25 cellular contexts compared by ENCODE assay signal in genomic region chr2:47236503-47237215, GRCh38.
A peak's percentile ranks its signal among the peaks of the same experiment; 100 is the strongest.
DNase-seq lines count a peak whose midpoint lies in the region; ATAC-seq and TF ChIP-seq lines count a peak whose summit lies in the region.
"Had no signal": no experiment of that assay in that cellular context is flagged by ENCODE, and none has a peak within 500 bp of the region (broad histone marks: within the 10 kb centered on the region; RNA-seq: fewer than 3 reads in every experiment).

No MANE protein-coding gene starts in this region.

- TF ChIP-seq CTCF in chondrocyte (IDR thresholded peaks at IDR 0.05) = no peak
- TF ChIP-seq CTCF in PC-9 (conservative IDR thresholded peaks at IDR 0.05) = no peak

- POLR2A ChIA-PET in PC-9 (lab: Charles Lee; ENCODE audit: unreplicated experiment) = no interaction called here

- H3K27ac ChIP-seq in mesenchymal stem cell (ENCODE audit: low read length, poor library complexity, severe bottlenecking) = no peak overlapping the region
- peak overlapping the region; percentile 63 for H3K27ac ChIP-seq in temporal lobe (ENCODE audit: low read depth, low read length)
- no peak overlapping the region for H3K27ac ChIP-seq in PC-9
- H3K27ac ChIP-seq: 22Rv1, parathyroid adenoma, right atrium auricular region, RWPE1, upper lobe of right lung had no signal

- H3K14ac ChIP-seq in mesenchymal stem cell (ENCODE audit: low read length in 2 of 2) = no peak overlapping the region

- H3K4me1 Mint-ChIP-seq in chondrocyte (ENCODE audit: low read depth) = peaks cover 48% of the 10 kb centered on the region
- H3K4me1 Mint-ChIP-seq: activated naive CD4-positive, alpha-beta T cell treated with anti-CD3 and anti-CD28 coated beads, Interleukin-2, amount 50 U/mL, for 24 hours; IgD-negative memory B cell had no signal

- H2BK12ac ChIP-seq in mesenchymal stem cell (ENCODE audit: low read length in 2 of 2) = peak overlapping the region in 1 of 2 experiments; percentile 55

- H3K4me1 ChIP-seq in mesenchymal stem cell (ENCODE audit: control insufficient read depth, insufficient read depth, low read depth, low read length) (peaks cover 26% of the 10 kb centered on the region), PC-9 (replicated peaks; ENCODE audit: insufficient read depth) (peaks cover 23% of the 10 kb centered on the region)
- H3K4me1 ChIP-seq: parathyroid adenoma, upper lobe of right lung had no signal

- no peak overlapping the region for H3K4me2 ChIP-seq in mesenchymal stem cell (ENCODE audit: low read length, poor library complexity, severe bottlenecking)
- H3K4me2 ChIP-seq in PC-9 = no peak overlapping the region

- no peak overlapping the region for H4K91ac ChIP-seq in mesenchymal stem cell (ENCODE audit: low read length)

- no peaks in the 10 kb centered on the region for H4K20me1 ChIP-seq in PC-9 (ENCODE audit: insufficient read depth)

- no peak overlapping the region for H2BK120ac ChIP-seq in mesenchymal stem cell (ENCODE audit: low read depth, low read length)

- peak overlapping the region in 1 of 2 experiments; percentile 6 for H3K18ac ChIP-seq in mesenchymal stem cell (ENCODE audit: low read depth in 1 of 2, low read length in 2 of 2)

- H2AK5ac ChIP-seq in mesenchymal stem cell (ENCODE audit: low read length, severe bottlenecking) = peak overlapping the region; percentile 83

- CTCF ChIA-PET in PC-9 (lab: Charles Lee) = no interaction called here

- no peak overlapping the region for H2BK5ac ChIP-seq in mesenchymal stem cell (ENCODE audit: low read depth, low read length, poor library complexity, severe bottlenecking)

- intact Hi-C loops in PC-9 (cut with micrococcal nuclease; ENCODE audit: unreplicated experiment) = no loop called here

- H3K79me1 ChIP-seq in mesenchymal stem cell (replicated peaks; ENCODE audit: low read length, poor library complexity, severe bottlenecking) = peaks cover 1% of the 10 kb centered on the region

- 87% methylated on average over 2 of the region's 2 CpGs for WGBS in mesenchymal stem cell

- H2AFZ ChIP-seq in mesenchymal stem cell (ENCODE audit: low read depth, low read length) (no peak overlapping the region), PC-9 (no peak overlapping the region)
- H2AFZ ChIP-seq: parathyroid adenoma had no signal

- H2BK15ac ChIP-seq in mesenchymal stem cell (ENCODE audit: low read depth, poor library complexity, severe bottlenecking) = no peak overlapping the region

- DNase-seq in DMS53 (lab: John Stamatoyannopoulos, UW) (peak; percentile 12), DMS53 treated with DMSO at 0.1 percent for 48 hours (lab: John Stamatoyannopoulos, UW; ENCODE audit: unreplicated experiment) (no peak), chondrocyte (ENCODE audit: low spot score) (no peak), mesenchymal stem cell (no peak), PC-9 (no peak), NCI-H82 (lab: John Stamatoyannopoulos, UW) (no peak)
- DNase-seq: activated CD4-positive, alpha-beta memory T cell treated with anti-CD3 and anti-CD28 coated beads, Interleukin-2, amount 10 ng/mL, durations not matched to agents 7 days and 5 days; activated CD8-positive, alpha-beta memory T cell treated with anti-CD3 and anti-CD28 coated beads, Interleukin-2, amount 50 U/mL, for 48 hours; AML-193; CD4-positive, alpha-beta memory T cell; NCI-H1105; NCI-H2029 treated with DMSO at 0.1 percent for 48 hours; NCI-H345; NCI-H774; nephron progenitor cell; stimulated activated CD4-positive, alpha-beta T cell treated with anti-CD3 and anti-CD28 coated beads, Interleukin-4, amount 100 ng/mL, for 1 hour; upper lobe of right lung had no signal

- H3K79me2 ChIP-seq in PC-9 (ENCODE audit: low read depth) = no peaks in the 10 kb centered on the region
- H3K79me2 ChIP-seq: parathyroid adenoma had no signal

- no peaks in the 10 kb centered on the region for H3K9me3 Mint-ChIP-seq in chondrocyte (ENCODE audit: low read depth)
- H3K9me3 Mint-ChIP-seq: activated CD4-positive, alpha-beta memory T cell treated with anti-CD3 and anti-CD28 coated beads, Interleukin-2, amount 10 ng/mL, durations not matched to agents 7 days and 5 days; activated naive CD4-positive, alpha-beta T cell treated with anti-CD3 and anti-CD28 coated beads, Interleukin-2, amount 50 U/mL, for 24 hours; CD4-positive, alpha-beta memory T cell; IgD-negative memory B cell; nephron progenitor cell had no signal

- peaks cover 4% of the 10 kb centered on the region; the same call in 1 of the 2 replicates for H3F3A ChIP-seq in PC-9 (ENCODE audit: insufficient read depth, low read depth)

- no peak overlapping the region for H3K4ac ChIP-seq in mesenchymal stem cell (ENCODE audit: low read depth in 1 of 2, low read length in 2 of 2)

- peak overlapping the region; percentile 76 for H3K27ac Mint-ChIP-seq in chondrocyte (ENCODE audit: unreplicated experiment)
- H3K27ac Mint-ChIP-seq: activated CD4-positive, alpha-beta memory T cell treated with anti-CD3 and anti-CD28 coated beads, Interleukin-2, amount 10 ng/mL, durations not matched to agents 7 days and 5 days; activated naive CD4-positive, alpha-beta T cell treated with anti-CD3 and anti-CD28 coated beads, Interleukin-2, amount 50 U/mL, for 24 hours; nephron progenitor cell had no signal

- no peaks in the 10 kb centered on the region for H3K27me3 Mint-ChIP-seq in chondrocyte (ENCODE audit: low read depth)
- H3K27me3 Mint-ChIP-seq: activated naive CD4-positive, alpha-beta T cell treated with anti-CD3 and anti-CD28 coated beads, Interleukin-2, amount 50 U/mL, for 24 hours; IgD-negative memory B cell had no signal

- H3K9me2 ChIP-seq in PC-9 (ENCODE audit: insufficient read depth) = no peaks in the 10 kb centered on the region

- no peak overlapping the region for H3K4me3 ChIP-seq in mesenchymal stem cell (ENCODE audit: insufficient read depth in 1 of 2, low read depth in 1 of 2, low read length in 2 of 2)
- no peak overlapping the region for H3K4me3 ChIP-seq in PC-9
- H3K4me3 ChIP-seq: right atrium auricular region, upper lobe of right lung had no signal

- H3K27me3 ChIP-seq in mesenchymal stem cell (ENCODE audit: control insufficient read depth in 1 of 2, insufficient read depth in 1 of 2, low read length in 2 of 2) (peaks cover 0 to 4% of the 10 kb centered on the region in 2 experiments), PC-9 (ENCODE audit: insufficient read depth, low read depth) (no peaks in the 10 kb centered on the region)
- H3K27me3 ChIP-seq: right atrium auricular region, upper lobe of right lung had no signal

- peak overlapping the region; percentile 9 for H4K8ac ChIP-seq in mesenchymal stem cell (ENCODE audit: low read length)

- no peak overlapping the region for H3K9ac ChIP-seq in mesenchymal stem cell (ENCODE audit: low read length)
- H3K9ac ChIP-seq: parathyroid adenoma had no signal

- no peaks in the 10 kb centered on the region for H3K36me3 Mint-ChIP-seq in chondrocyte (ENCODE audit: low read depth)
- H3K36me3 Mint-ChIP-seq: activated naive CD4-positive, alpha-beta T cell treated with anti-CD3 and anti-CD28 coated beads, Interleukin-2, amount 50 U/mL, for 24 hours; CD4-positive, alpha-beta memory T cell; IgD-negative memory B cell had no signal

- no peak overlapping the region for H3K23ac ChIP-seq in mesenchymal stem cell (ENCODE audit: low read length in 2 of 2)

- no peaks in the 10 kb centered on the region for H3K36me3 ChIP-seq in mesenchymal stem cell (ENCODE audit: control insufficient read depth in 1 of 2, insufficient read depth in 2 of 2, low read depth in 1 of 2, low read length in 2 of 2)
- H3K36me3 ChIP-seq in PC-9 (ENCODE audit: low read depth) = no peaks in the 10 kb centered on the region
- H3K36me3 ChIP-seq: right atrium auricular region, upper lobe of right lung had no signal

- no TSS peak for BruUV-seq in PC-9 (replicated peaks; lab: Mats Ljungman, UMichigan)

- H3K9me3 ChIP-seq in mesenchymal stem cell (ENCODE audit: control insufficient read depth, low read length) (no peaks in the 10 kb centered on the region), PC-9 (ENCODE audit: insufficient read depth, low read depth) (no peaks in the 10 kb centered on the region)
- H3K9me3 ChIP-seq: right atrium auricular region, upper lobe of right lung had no signal

- H3K4me3 Mint-ChIP-seq in chondrocyte (ENCODE audit: unreplicated experiment) = no peak overlapping the region
- H3K4me3 Mint-ChIP-seq: activated CD4-positive, alpha-beta memory T cell treated with anti-CD3 and anti-CD28 coated beads, Interleukin-2, amount 10 ng/mL, durations not matched to agents 7 days and 5 days; activated naive CD4-positive, alpha-beta T cell treated with anti-CD3 and anti-CD28 coated beads, Interleukin-2, amount 50 U/mL, for 24 hours; CD4-positive, alpha-beta memory T cell; IgD-negative memory B cell; nephron progenitor cell had no signal

- ATAC-seq in GM18868 (IDR thresholded peaks at IDR 0.05; ENCODE audit: unreplicated experiment) = no peak
